21 cellular contexts compared by ENCODE assay signal in genomic region chr13:75369986-75370385, GRCh38.
"Had no signal": no experiment of that assay in that cellular context is flagged by ENCODE, and none has a peak within 500 bp of the region (broad histone marks: within the 10 kb centered on the region; RNA-seq: fewer than 3 reads in every experiment).

No MANE protein-coding gene starts in this region.

- H3K36me3 ChIP-seq: colonic mucosa, esophagus squamous epithelium, left lung, neural progenitor cell, ovary, thoracic aorta had no signal

- ATAC-seq: left lung; natural killer cell treated with Interleukin-12 subunit alpha and Interleukin-12 subunit beta and Interleukin-15 and Interleukin-18, amount 100 ng/mL, for 72 hours; right cardiac atrium; stimulated activated naive B cell treated with anti-CD40 and anti-IgM and Interleukin-4, amounts not matched to agents 10 μg/mL and 1 μg/mL and 100 μg/mL, for 72 hours; stimulated activated naive CD8-positive, alpha-beta T cell treated with anti-CD3 and anti-CD28 coated beads, Interleukin-15, amount 100 ng/mL, for 72 hours had no signal

- H3K27ac ChIP-seq: colonic mucosa, esophagus squamous epithelium, left lung, neural progenitor cell, ovary, skin epidermis, thoracic aorta had no signal

- H3K27me3 ChIP-seq: colonic mucosa, esophagus squamous epithelium, left lung, neural progenitor cell, ovary had no signal

- H3K4me2 ChIP-seq: neural progenitor cell had no signal

- H3K4me1 ChIP-seq: colonic mucosa, neural progenitor cell had no signal

- H2AFZ ChIP-seq: neural progenitor cell had no signal

- DNase-seq: cerebellar nuclear complex; colonic mucosa; dermis blood vessel endothelial cell; esophagus squamous epithelium; hippocampal formation; kidney glomerular epithelial cell; left lung; mesenchymal stem cell; midbrain; nucleus accumbens; ovary; right cardiac atrium; stimulated activated CD4-positive, alpha-beta T cell treated with anti-CD3 and anti-CD28 coated beads, Interleukin-2, amount 100 ng/mL, for 24 hours; stimulated activated CD4-positive, alpha-beta T cell treated with anti-CD3 and anti-CD28 coated beads, Interleukin-4, amount 100 ng/mL, for 4 hours; stimulated activated naive B cell treated with anti-CD40 and anti-IgM and Interleukin-4, amounts not matched to agents 10 μg/mL and 1 μg/mL and 100 μg/mL, for 72 hours; stimulated activated naive CD8-positive, alpha-beta T cell treated with anti-CD3 and anti-CD28 coated beads, Interleukin-15, amount 100 ng/mL, for 72 hours had no signal

- H3K4me3 ChIP-seq: colonic mucosa, esophagus squamous epithelium, left lung, lung, neural progenitor cell, ovary, skin epidermis, thoracic aorta had no signal

- H3K9ac ChIP-seq: neural progenitor cell had no signal

- H3K9me3 ChIP-seq: colonic mucosa, esophagus squamous epithelium, left lung, ovary, thoracic aorta had no signal
